ENCODE assay signal across 18 cellular contexts in the genomic region with DNA sequence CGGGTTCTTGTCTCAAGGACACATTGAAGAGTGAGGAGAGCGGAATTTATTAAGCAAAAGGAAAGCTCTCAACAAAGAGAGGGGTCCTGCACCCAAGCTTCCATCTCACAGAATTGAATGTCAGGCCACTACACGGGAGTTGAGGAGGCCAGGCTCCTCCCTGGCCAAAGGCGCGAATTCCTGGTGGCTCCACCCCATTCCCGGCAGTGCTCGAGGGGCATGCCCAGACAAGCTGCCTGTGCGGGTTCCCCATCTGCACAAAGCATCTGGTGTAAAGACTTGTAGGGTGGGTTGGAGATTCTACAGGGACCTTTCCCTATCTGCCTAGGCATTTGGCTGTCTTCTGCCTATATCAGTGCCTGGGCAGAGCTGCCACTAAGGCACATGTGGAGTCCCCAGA.
A peak's percentile ranks its signal among the peaks of the same experiment; 100 is the strongest.
DNase-seq lines count a peak whose midpoint lies in the region; ATAC-seq and TF ChIP-seq lines count a peak whose summit lies in the region.
"Had no signal": no experiment of that assay in that cellular context is flagged by ENCODE, and none has a peak within 500 bp of the region (broad histone marks: within the 10 kb centered on the region; RNA-seq: fewer than 3 reads in every experiment).

No MANE protein-coding gene starts in this region.

- H3K4me3 ChIP-seq in epithelial cell of esophagus (ENCODE audit: low read length) = no peak overlapping the region
- H3K4me3 ChIP-seq in smooth muscle cell = no peak overlapping the region
- no peak overlapping the region for H3K4me3 ChIP-seq in SJCRH30
- H3K4me3 ChIP-seq: GM23248 had no signal

- H3K9me3 ChIP-seq in smooth muscle cell (replicated peaks; ENCODE audit: low read depth) (peaks cover 7% of the 10 kb centered on the region), SJCRH30 (replicated peaks) (no peaks in the 10 kb centered on the region)
- H3K9me3 ChIP-seq: BE2C had no signal

- TF ChIP-seq CTCF in epithelial cell of esophagus (IDR thresholded peaks at IDR 0.05; ENCODE audit: insufficient read depth, low read depth, low read length, missing control alignments) = no peak
- no peak for TF ChIP-seq CTCF in smooth muscle cell (IDR thresholded peaks at IDR 0.05; ENCODE audit: borderline replicate concordance, insufficient read depth, poor library complexity, severe bottlenecking)

- peak overlapping the region; percentile 0 for H2AFZ ChIP-seq in smooth muscle cell (ENCODE audit: low read depth)
- H2AFZ ChIP-seq: GM23248 had no signal

- CTCF ChIA-PET in T-cell (lab: Charles Lee) = no interaction called here

- H3K4me3 Mint-ChIP-seq in T-cell = no peak overlapping the region
- H3K4me3 Mint-ChIP-seq: CD4-positive, alpha-beta T cell had no signal

- H3K4me1 Mint-ChIP-seq in T-cell = no peaks in the 10 kb centered on the region

- WGBS in smooth muscle cell (ENCODE audit: low lambda C conversion rate) = 92% methylated on average over 8 of the region's 8 CpGs

- POLR2A ChIA-PET in T-cell (lab: Charles Lee) = no interaction called here

- no peak overlapping the region for H3K27ac ChIP-seq in smooth muscle cell (ENCODE audit: low read depth)
- no peak overlapping the region for H3K27ac ChIP-seq in SJCRH30
- H3K27ac ChIP-seq: 22Rv1, GM23248, KMS-11, RWPE1 had no signal

- no peak for ATAC-seq in T-cell (replicated peaks in 1 of 4)
- ATAC-seq: PC-3 had no signal

- no peaks in the 10 kb centered on the region for H3K36me3 Mint-ChIP-seq in T-cell

- H4K20me1 ChIP-seq in smooth muscle cell (ENCODE audit: low read depth) = no peaks in the 10 kb centered on the region

- DNase-seq in DMS 273 (lab: John Stamatoyannopoulos, UW; ENCODE audit: unreplicated experiment) (peak; percentile 69), DMS 273 treated with DMSO at 0.1 percent for 48 hours (lab: John Stamatoyannopoulos, UW) (no peak), NCI-H2171 (lab: John Stamatoyannopoulos, UW) (peak; percentile 41), epithelial cell of esophagus (ENCODE audit: low read depth) (peak; percentile 13), smooth muscle cell (lab: John Stamatoyannopoulos, UW; ENCODE audit: unreplicated experiment) (no peak), OCI-M2 (lab: John Stamatoyannopoulos, UW; ENCODE audit: unreplicated experiment) (no peak), SJCRH30 (no peak), T-cell (no peak)
- DNase-seq: BE2C; CD4-positive, alpha-beta T cell; GM23248; NCI-H1092; NCI-H446 treated with DMSO at 0.1 percent for 48 hours; NCI-H774; PC-3 had no signal

- no peaks in the 10 kb centered on the region for H3F3A ChIP-seq in smooth muscle cell (ENCODE audit: low read depth)

- H3K9ac ChIP-seq in smooth muscle cell (ENCODE audit: low read depth) = no peak overlapping the region
- H3K9ac ChIP-seq: GM23248, KMS-11 had no signal

- H3K27me3 ChIP-seq in smooth muscle cell (ENCODE audit: low read depth) (no peaks in the 10 kb centered on the region), SJCRH30 (no peaks in the 10 kb centered on the region)
- H3K27me3 ChIP-seq: BE2C had no signal

- H3K36me3 ChIP-seq in smooth muscle cell (ENCODE audit: low read depth) (no peaks in the 10 kb centered on the region), SJCRH30 (no peaks in the 10 kb centered on the region)
- H3K36me3 ChIP-seq: BE2C had no signal

- no peaks in the 10 kb centered on the region for H3K79me2 ChIP-seq in smooth muscle cell (ENCODE audit: low read depth)

- H3K4me1 ChIP-seq in smooth muscle cell (ENCODE audit: low read depth) = no peaks in the 10 kb centered on the region
- no peaks in the 10 kb centered on the region for H3K4me1 ChIP-seq in SJCRH30
- H3K4me1 ChIP-seq: BE2C had no signal

- peaks cover 10 to 21% (median 12%) of the 10 kb centered on the region in 3 donors for H3K9me3 Mint-ChIP-seq in T-cell

- H3K27me3 Mint-ChIP-seq in T-cell = no peaks in the 10 kb centered on the region

- no peak overlapping the region for H3K27ac Mint-ChIP-seq in T-cell
- H3K27ac Mint-ChIP-seq: CD4-positive, alpha-beta T cell had no signal

- H3K4me2 ChIP-seq in smooth muscle cell = no peak overlapping the region
- H3K4me2 ChIP-seq: KMS-11 had no signal

Comparison
In these comparisons a context has a peak if more than half of its experiments do, and no peak if none do; other contexts are left out.
1. DNase-seq: peak in DMS 273 (single experiment), NCI-H2171 (single experiment) and epithelial cell of esophagus (single experiment); none in DMS 273 treated with DMSO at 0.1 percent for 48 hours (single experiment), smooth muscle cell (single experiment), OCI-M2 (single experiment), SJCRH30 (0 of 2) and T-cell (0 of 34).